Comparison of ENCODE assay signal across 9 cellular contexts in the genomic region with DNA sequence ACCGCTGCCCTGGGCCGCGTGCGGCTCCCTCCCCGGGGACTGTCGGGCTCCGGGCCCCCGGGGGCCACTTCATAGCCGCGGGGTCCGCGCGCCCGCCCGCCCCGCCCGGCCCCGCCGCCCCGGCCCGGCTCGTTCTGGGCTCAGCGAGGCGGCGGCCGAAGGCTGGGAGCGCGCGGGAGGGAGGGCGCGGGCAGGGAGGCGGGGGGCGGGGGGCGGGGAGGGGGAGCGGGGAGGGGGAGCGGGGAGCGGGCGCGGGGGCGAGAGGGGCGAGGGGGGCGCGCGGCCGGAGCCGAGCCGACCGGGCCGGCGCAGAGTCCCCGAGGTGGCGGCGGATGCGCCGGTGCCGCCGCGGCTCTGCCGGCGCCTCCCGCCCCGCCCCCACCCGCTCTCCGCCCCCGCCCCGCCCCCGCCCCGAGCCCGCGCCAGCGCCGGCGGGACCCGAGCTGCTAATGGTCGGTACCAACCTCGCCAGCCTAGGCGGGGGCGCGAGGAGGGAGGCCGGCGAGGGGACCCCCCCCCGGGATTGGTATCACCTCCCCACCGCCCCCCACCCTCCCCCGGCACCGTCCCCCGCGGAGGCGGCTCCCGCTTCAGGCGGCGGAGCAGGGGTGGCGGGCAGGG. TPM values are rescaled to one million over a fixed set of nuclear protein-coding genes. Genes with fewer than 3 reads are reported as not detected.
DNase-seq lines count a peak whose midpoint lies in the region; ATAC-seq and TF ChIP-seq lines count a peak whose summit lies in the region.
"Had no signal": no experiment of that assay in that cellular context is flagged by ENCODE, and none has a peak within 500 bp of the region (broad histone marks: within the 10 kb centered on the region; RNA-seq: fewer than 3 reads in every experiment).

A gene with protein sequence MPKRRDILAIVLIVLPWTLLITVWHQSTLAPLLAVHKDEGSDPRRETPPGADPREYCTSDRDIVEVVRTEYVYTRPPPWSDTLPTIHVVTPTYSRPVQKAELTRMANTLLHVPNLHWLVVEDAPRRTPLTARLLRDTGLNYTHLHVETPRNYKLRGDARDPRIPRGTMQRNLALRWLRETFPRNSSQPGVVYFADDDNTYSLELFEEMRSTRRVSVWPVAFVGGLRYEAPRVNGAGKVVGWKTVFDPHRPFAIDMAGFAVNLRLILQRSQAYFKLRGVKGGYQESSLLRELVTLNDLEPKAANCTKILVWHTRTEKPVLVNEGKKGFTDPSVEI (minus strand): TSS at position 356 of the 621 bp plus-strand sequence. CDS start 24,583 bp downstream, outside the sequence.

- intact Hi-C loops in activated B cell treated with CpG ODN at 0.5 μM for 24 hours (cut with micrococcal nuclease), result no loop called here

- TF ChIP-seq CTCF in activated B cell treated with CpG ODN at 0.5 μM for 24 hours (IDR thresholded peaks at IDR 0.05), result no peak

- H3K27me3 Mint-ChIP-seq in activated B cell treated with CpG ODN at 0.5 μM for 24 hours, result peaks cover 53% of the 10 kb centered on the region
- peaks cover 78% of the 10 kb centered on the region for H3K27me3 Mint-ChIP-seq in stimulated activated memory B cell treated with anti-CD40 and anti-IgM and Interleukin-4, amounts not matched to agents 10 μg/mL and 1 μg/mL and 100 μg/mL, for 72 hours

- no peak within 1 kb of the TSS for H3K27ac Mint-ChIP-seq in activated B cell treated with CpG ODN at 0.5 μM for 24 hours
- no peak within 1 kb of the TSS for H3K27ac Mint-ChIP-seq in stimulated activated memory B cell treated with anti-CD40 and anti-IgM and Interleukin-4, amounts not matched to agents 10 μg/mL and 1 μg/mL and 100 μg/mL, for 72 hours

- POLR2A ChIA-PET in activated B cell treated with CpG ODN at 0.5 μM for 24 hours (lab: Charles Lee), result no interaction called here

- H3K4me1 Mint-ChIP-seq in activated B cell treated with CpG ODN at 0.5 μM for 24 hours, result peaks cover 26% of the 10 kb centered on the region
- H3K4me1 Mint-ChIP-seq in stimulated activated memory B cell treated with anti-CD40 and anti-IgM and Interleukin-4, amounts not matched to agents 10 μg/mL and 1 μg/mL and 100 μg/mL, for 72 hours, result peaks cover 33% of the 10 kb centered on the region

- peak; percentile 38 for DNase-seq in NCI-H748 (lab: John Stamatoyannopoulos, UW; ENCODE audit: unreplicated experiment)
- no peak for DNase-seq in NCI-H748 treated with DMSO at 0.1 percent for 48 hours (lab: John Stamatoyannopoulos, UW)
- DNase-seq in activated B cell treated with CpG ODN at 0.5 μM for 24 hours, result no peak
- no peak for DNase-seq in superior temporal gyrus (ENCODE audit: extremely low spot score)
- DNase-seq: NCI-H446 treated with DMSO at 0.1 percent for 48 hours had no signal

- ATAC-seq in activated B cell treated with CpG ODN at 0.5 μM for 24 hours (ENCODE audit: low read depth) (no peak), HG03342 (IDR thresholded peaks at IDR 0.05; ENCODE audit: unreplicated experiment) (no peak), GM19023 (IDR thresholded peaks at IDR 0.05; ENCODE audit: unreplicated experiment) (no peak)
- no peak for ATAC-seq in stimulated activated memory B cell treated with anti-CD40 and anti-IgM and Interleukin-4, amounts not matched to agents 10 μg/mL and 1 μg/mL and 100 μg/mL, for 72 hours

- CTCF ChIA-PET in activated B cell treated with CpG ODN at 0.5 μM for 24 hours (lab: Charles Lee), result no interaction called here

- peak within 1 kb of the TSS; percentile 76 for H3K4me3 ChIP-seq in iPS-11a (ENCODE audit: low read depth, low read length)

- H3K36me3 Mint-ChIP-seq in activated B cell treated with CpG ODN at 0.5 μM for 24 hours (ENCODE audit: low read depth), result no peaks in the 10 kb centered on the region
- H3K36me3 Mint-ChIP-seq in stimulated activated memory B cell treated with anti-CD40 and anti-IgM and Interleukin-4, amounts not matched to agents 10 μg/mL and 1 μg/mL and 100 μg/mL, for 72 hours, result no peaks in the 10 kb centered on the region

- H3K4me3 Mint-ChIP-seq in activated B cell treated with CpG ODN at 0.5 μM for 24 hours, result peak within 1 kb of the TSS; percentile 53
- H3K4me3 Mint-ChIP-seq in stimulated activated memory B cell treated with anti-CD40 and anti-IgM and Interleukin-4, amounts not matched to agents 10 μg/mL and 1 μg/mL and 100 μg/mL, for 72 hours, result peak within 1 kb of the TSS; percentile 52

- no peaks in the 10 kb centered on the region for H3K9me3 Mint-ChIP-seq in activated B cell treated with CpG ODN at 0.5 μM for 24 hours
- no peaks in the 10 kb centered on the region for H3K9me3 Mint-ChIP-seq in stimulated activated memory B cell treated with anti-CD40 and anti-IgM and Interleukin-4, amounts not matched to agents 10 μg/mL and 1 μg/mL and 100 μg/mL, for 72 hours

RNA-seq across cellular contexts. Expression of the gene that starts here (rescaled TPM):
- not detected in 2 replicates for total RNA-seq in activated B cell treated with CpG ODN at 0.5 μM for 24 hours
